In the genomic region with DNA sequence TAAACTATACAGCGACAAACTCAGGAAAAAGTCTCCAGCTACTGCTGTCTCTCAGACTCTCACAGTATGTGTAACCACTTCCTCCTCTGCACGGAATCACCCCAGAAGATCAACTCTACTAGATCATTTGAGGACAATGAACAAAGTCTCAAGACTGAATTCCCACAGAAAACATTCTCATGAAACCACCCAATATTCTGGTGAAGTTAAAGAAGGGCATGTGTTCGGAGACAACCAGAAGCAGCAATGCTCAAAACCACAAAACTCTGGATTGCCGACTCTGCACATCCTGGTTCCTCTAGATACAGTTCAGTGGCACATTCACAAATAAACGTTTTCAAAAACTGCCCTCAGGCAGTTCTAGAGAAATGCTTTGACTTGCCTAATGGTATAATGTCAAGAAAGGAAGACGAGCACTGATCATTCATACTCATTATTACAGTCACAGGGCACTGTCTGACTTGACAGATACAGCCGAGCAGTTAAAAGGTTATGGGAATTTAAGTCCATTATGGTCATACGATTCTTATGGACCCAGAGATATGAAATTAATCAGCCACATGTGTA, we compare ENCODE assay signal across 8 cellular contexts.
DNase-seq lines count a peak whose midpoint lies in the region; ATAC-seq, FAIRE-seq and TF ChIP-seq lines count a peak whose summit lies in the region.

No MANE protein-coding gene starts in this region.

- H3K4me3 ChIP-seq in BE2C (ENCODE audit: low read depth, low read length) (no peak overlapping the region), ovary (no peak overlapping the region)

- no peaks in the 10 kb centered on the region for H3K9me3 ChIP-seq in BE2C
- H3K9me3 ChIP-seq in ovary: no peaks in the 10 kb centered on the region

- 63 to 71% (median 67%) methylated on average over 8 of the region's 8 CpGs for WGBS in ovary, 3 donors

- peaks cover 37% of the 10 kb centered on the region for H3K4me1 ChIP-seq in BE2C
- no peaks in the 10 kb centered on the region for H3K4me1 ChIP-seq in ovary (ENCODE audit: insufficient read depth)

- peak overlapping the region; percentile 70 for H3K4me3 Mint-ChIP-seq in central memory CD8-positive, alpha-beta T cell
- H3K4me3 Mint-ChIP-seq in natural killer cell treated with Interleukin-12 subunit alpha and Interleukin-12 subunit beta and Interleukin-15 and Interleukin-18, amount 100 ng/mL, for 72 hours: peak overlapping the region; percentile 79

- no peak for TF ChIP-seq POLR2A in ovary (IDR thresholded peaks at IDR 0.05)

- H3K9me3 Mint-ChIP-seq in central memory CD8-positive, alpha-beta T cell: no peaks in the 10 kb centered on the region
- no peaks in the 10 kb centered on the region for H3K9me3 Mint-ChIP-seq in natural killer cell treated with Interleukin-12 subunit alpha and Interleukin-12 subunit beta and Interleukin-15 and Interleukin-18, amount 100 ng/mL, for 72 hours

- H3K27me3 ChIP-seq in BE2C (no peaks in the 10 kb centered on the region), ovary (no peaks in the 10 kb centered on the region)

- peak; percentile 99 for FAIRE-seq in GM19239 (lab: Jason Lieb, UNC)

- H3K27me3 Mint-ChIP-seq in central memory CD8-positive, alpha-beta T cell: no peaks in the 10 kb centered on the region
- no peaks in the 10 kb centered on the region for H3K27me3 Mint-ChIP-seq in natural killer cell treated with Interleukin-12 subunit alpha and Interleukin-12 subunit beta and Interleukin-15 and Interleukin-18, amount 100 ng/mL, for 72 hours

- DNase-seq in BE2C (peak; percentile 48), GM19239 (ENCODE audit: insufficient read length, low spot score) (no peak), SK-MEL-5 (ENCODE audit: low read depth, low spot score) (peak; percentile 96), SHP77 treated with DMSO at 0.1 percent for 48 hours (lab: John Stamatoyannopoulos, UW) (no peak), ovary (no peak)
- peak in 1 of 2 donors; percentile 31 for DNase-seq in central memory CD8-positive, alpha-beta T cell (ENCODE audit: low spot score in 2 of 2)
- DNase-seq in natural killer cell treated with Interleukin-12 subunit alpha and Interleukin-12 subunit beta and Interleukin-15 and Interleukin-18, amount 100 ng/mL, for 72 hours (ENCODE audit: low spot score): peak; percentile 69

- H3K27ac ChIP-seq in ovary: no peak overlapping the region

- in situ Hi-C loops in SK-MEL-5 (cut with HindIII; ENCODE audit: low pct_unique_long_range_greater_than_20kb, low sequenced_read_pairs): no loop called here

- peaks cover 2% of the 10 kb centered on the region for H3K36me3 Mint-ChIP-seq in central memory CD8-positive, alpha-beta T cell (ENCODE audit: insufficient read depth)
- H3K36me3 Mint-ChIP-seq in natural killer cell treated with Interleukin-12 subunit alpha and Interleukin-12 subunit beta and Interleukin-15 and Interleukin-18, amount 100 ng/mL, for 72 hours: no peaks in the 10 kb centered on the region

- peak; percentile 96 for ATAC-seq in HG03175 (IDR thresholded peaks at IDR 0.05; ENCODE audit: unreplicated experiment)
- peak; percentile 95 for ATAC-seq in central memory CD8-positive, alpha-beta T cell (replicated peaks; ENCODE audit: extremely low read depth, poor library complexity, severe bottlenecking)
- peak; percentile 85 for ATAC-seq in natural killer cell treated with Interleukin-12 subunit alpha and Interleukin-12 subunit beta and Interleukin-15 and Interleukin-18, amount 100 ng/mL, for 72 hours

- TF ChIP-seq EP300 in ovary (IDR thresholded peaks at IDR 0.05): no peak

- no peak for TF ChIP-seq CTCF in BE2C (IDR thresholded peaks at IDR 0.05; ENCODE audit: low read depth, low read length)
- TF ChIP-seq CTCF in ovary (IDR thresholded peaks at IDR 0.05): no peak

- H3K4me1 Mint-ChIP-seq in central memory CD8-positive, alpha-beta T cell: peaks cover 47% of the 10 kb centered on the region
- peaks cover 43 to 55% of the 10 kb centered on the region in 2 donors for H3K4me1 Mint-ChIP-seq in natural killer cell treated with Interleukin-12 subunit alpha and Interleukin-12 subunit beta and Interleukin-15 and Interleukin-18, amount 100 ng/mL, for 72 hours (ENCODE audit: low read depth in 2 of 2)

- H3K36me3 ChIP-seq in BE2C (no peaks in the 10 kb centered on the region), ovary (no peaks in the 10 kb centered on the region)

- intact Hi-C loops in ovary (cut with DNase I): no loop called here

- peak overlapping the region; percentile 88 for H3K27ac Mint-ChIP-seq in central memory CD8-positive, alpha-beta T cell (ENCODE audit: low read depth)
- peak overlapping the region; percentile 92 to 97 for H3K27ac Mint-ChIP-seq in natural killer cell treated with Interleukin-12 subunit alpha and Interleukin-12 subunit beta and Interleukin-15 and Interleukin-18, amount 100 ng/mL, for 72 hours

Comparison
In these comparisons a context has a peak if more than half of its experiments do, and no peak if none do; other contexts are left out.
1. DNase-seq: peak in BE2C (single experiment), SK-MEL-5 (single experiment) and natural killer cell treated with Interleukin-12 subunit alpha and Interleukin-12 subunit beta and Interleukin-15 and Interleukin-18, amount 100 ng/mL, for 72 hours (single experiment); none in GM19239 (single experiment), SHP77 treated with DMSO at 0.1 percent for 48 hours (single experiment) and ovary (0 of 5).
2. Peak in every context shown above with its lines, with median percentiles within 50 percentile points of each other: ATAC-seq.